10 cellular contexts compared by ENCODE assay signal in genomic region chr5:132677191-132677590, GRCh38. TPM values are rescaled to one million over a fixed set of nuclear protein-coding genes. Genes with fewer than 3 reads are reported as not detected.
DNase-seq lines count a peak whose midpoint lies in the region; ATAC-seq and TF ChIP-seq lines count a peak whose summit lies in the region.
"Had no signal": no experiment of that assay in that cellular context is flagged by ENCODE, and none has a peak within 500 bp of the region (broad histone marks: within the 10 kb centered on the region; RNA-seq: fewer than 3 reads in every experiment).

No MANE protein-coding gene starts in this region.

- peak overlapping the region in 1 of 4 donors; percentile 7 for H3K27ac ChIP-seq in transverse colon
- H3K27ac ChIP-seq in ovary: no peak overlapping the region

- H3K4me1 ChIP-seq in transverse colon (peaks cover 0 to 10% (median 2%) of the 10 kb centered on the region in 4 donors), ovary (ENCODE audit: insufficient read depth) (no peaks in the 10 kb centered on the region)

- DNase-seq in HK-2 (ENCODE audit: unreplicated experiment): peak; percentile 76
- DNase-seq in amniotic epithelial cell (ENCODE audit: low read depth): peak; percentile 85
- peak; percentile 81 for DNase-seq in iPS-NIHi11 (ENCODE audit: low spot score)
- DNase-seq in transverse colon: peak; percentile 26
- DNase-seq in NCI-H1105 treated with DMSO at 0.1 percent for 48 hours (lab: John Stamatoyannopoulos, UW): no peak
- DNase-seq in ovary: no peak
- DNase-seq in NOMO-1 (lab: John Stamatoyannopoulos, UW; ENCODE audit: unreplicated experiment in 2 of 2): no peak

- WGBS in transverse colon (ENCODE audit: low coverage in 1 of 2), 2 donors: 40 to 55% methylated on average over 1 to 7 of the region's 7 CpGs
- WGBS in ovary, 3 donors: 28 to 41% (median 34%) methylated on average over 7 of the region's 7 CpGs

- H3K36me3 ChIP-seq in transverse colon (no peaks in the 10 kb centered on the region), ovary (no peaks in the 10 kb centered on the region)

- TF ChIP-seq EP300 in transverse colon (IDR thresholded peaks at IDR 0.05; ENCODE audit: low read depth) (no peak), ovary (IDR thresholded peaks at IDR 0.05) (no peak)

- in situ Hi-C loops in transverse colon (cut with MboI; ENCODE audit: low pct_ligation_motif_present in 1 of 4, low pct_unique_long_range_greater_than_20kb in 1 of 4, low sequenced_read_pairs in 3 of 4): no loop called here

- H3K9me3 ChIP-seq in transverse colon: no peaks in the 10 kb centered on the region
- no peaks in the 10 kb centered on the region for H3K9me3 ChIP-seq in ovary

- intact Hi-C loops in transverse colon (cut with DNase I; ENCODE audit: low total_unique reads): no loop called here
- intact Hi-C loops in ovary (cut with DNase I): no loop called here

- H3K27me3 ChIP-seq in transverse colon (no peaks in the 10 kb centered on the region), ovary (no peaks in the 10 kb centered on the region)

- ATAC-seq in GM18870 (IDR thresholded peaks at IDR 0.05; ENCODE audit: unreplicated experiment): no peak

- TF ChIP-seq POLR2A in transverse colon (IDR thresholded peaks at IDR 0.05): no peak
- TF ChIP-seq POLR2A in ovary (IDR thresholded peaks at IDR 0.05): no peak

- no peak for TF ChIP-seq CTCF in transverse colon (IDR thresholded peaks at IDR 0.05)
- no peak for TF ChIP-seq CTCF in ovary (IDR thresholded peaks at IDR 0.05)

- no peak overlapping the region for H3K4me3 ChIP-seq in transverse colon
- no peak overlapping the region for H3K4me3 ChIP-seq in ovary

RNA-seq across cellular contexts. Expression of gene IL4, which starts 3.4 kb away (rescaled TPM):
- total RNA-seq in transverse colon: not detected
- total RNA-seq in ovary: not detected
- not detected for polyA plus RNA-seq in ovary
- total RNA-seq: dermis microvascular lymphatic vessel endothelial cell, ureter had no signal

RNA-seq across cellular contexts. Expression of gene IL13, which starts 19.2 kb away (rescaled TPM):
- total RNA-seq in transverse colon (not detected), ovary (not detected)
- polyA plus RNA-seq in ovary: not detected
- total RNA-seq: dermis microvascular lymphatic vessel endothelial cell, ureter had no signal

Comparison
In these comparisons a context has a peak if more than half of its experiments do, and no peak if none do; other contexts are left out.
1. DNase-seq: peak in HK-2 (single experiment), amniotic epithelial cell (single experiment), iPS-NIHi11 (single experiment) and transverse colon (single experiment); none in NCI-H1105 treated with DMSO at 0.1 percent for 48 hours (single experiment), ovary (0 of 5) and NOMO-1 (0 of 2).